Comparison of ENCODE assay signal across 17 cellular contexts in genomic region chr3:9192238-9192637, GRCh38. TPM values are rescaled to one million over a fixed set of nuclear protein-coding genes. Genes with fewer than 3 reads are reported as not detected.
DNase-seq lines count a peak whose midpoint lies in the region; ATAC-seq, FAIRE-seq and TF ChIP-seq lines count a peak whose summit lies in the region.
"Had no signal": no experiment of that assay in that cellular context is flagged by ENCODE, and none has a peak within 500 bp of the region (broad histone marks: within the 10 kb centered on the region; RNA-seq: fewer than 3 reads in every experiment).

No MANE protein-coding gene starts in this region.

- H3K9me3 ChIP-seq in small intestine (ENCODE audit: control insufficient read depth, low read depth), result no peaks in the 10 kb centered on the region

- ATAC-seq in activated T-helper 17 cell treated with anti-CD3 and anti-CD28 coated beads, Interleukin-2, amount 50 U/mL, for 72 hours (replicated peaks), result no peak
- ATAC-seq in GM19328 (IDR thresholded peaks at IDR 0.05; ENCODE audit: unreplicated experiment), result no peak
- ATAC-seq: GM23338 had no signal

- no peaks in the 10 kb centered on the region for H3K4me1 ChIP-seq in small intestine (ENCODE audit: control insufficient read depth in 2 of 2, insufficient read depth in 1 of 2, low read depth in 1 of 2, low read length in 1 of 2)
- H3K4me1 ChIP-seq: BLaER1 treated with 17β-estradiol and CSF1 and Interleukin-3, amounts not matched to agents 10 nM and 100 nM had no signal

- WGBS in small intestine, 3 donors, result 55 to 74% (median 69%) methylated on average over 7 of the region's 7 CpGs

- no peak for TF ChIP-seq CTCF in Calu3 (IDR thresholded peaks at IDR 0.05; ENCODE audit: unreplicated experiment)
- no peak for TF ChIP-seq CTCF in glutamatergic neuron (IDR thresholded peaks at IDR 0.05; ENCODE audit: partially characterized antibody, unreplicated experiment)

- intact Hi-C loops in Calu3 (cut with micrococcal nuclease; ENCODE audit: unreplicated experiment), result no loop called here

- H3K27me3 ChIP-seq in small intestine (ENCODE audit: control insufficient read depth in 2 of 2, insufficient read depth in 2 of 2, low read length in 2 of 2), result no peaks in the 10 kb centered on the region
- H3K27me3 ChIP-seq: BLaER1 treated with 17β-estradiol and CSF1 and Interleukin-3, amounts not matched to agents 10 nM and 100 nM had no signal

- peaks cover 10% of the 10 kb centered on the region for H3K4me1 Mint-ChIP-seq in Calu3 (ENCODE audit: low read depth, unreplicated experiment)
- peaks cover 71% of the 10 kb centered on the region for H3K4me1 Mint-ChIP-seq in glutamatergic neuron (ENCODE audit: low read depth, unreplicated experiment)
- no peaks in the 10 kb centered on the region for H3K4me1 Mint-ChIP-seq in activated T-helper 17 cell treated with anti-CD3 and anti-CD28 coated beads, Interleukin-2, amount 50 U/mL, for 72 hours

- no peaks in the 10 kb centered on the region for H3K9me3 Mint-ChIP-seq in Calu3 (ENCODE audit: low read depth, unreplicated experiment)
- H3K9me3 Mint-ChIP-seq in glutamatergic neuron (ENCODE audit: unreplicated experiment), result peaks cover 21% of the 10 kb centered on the region
- no peaks in the 10 kb centered on the region for H3K9me3 Mint-ChIP-seq in activated T-helper 17 cell treated with anti-CD3 and anti-CD28 coated beads, Interleukin-2, amount 50 U/mL, for 72 hours
- H3K9me3 Mint-ChIP-seq: GM23338 had no signal

- FAIRE-seq in small intestine (lab: Jason Lieb, UNC), result no peak
- FAIRE-seq: GM12892, RCC 7860 had no signal

- no peaks in the 10 kb centered on the region for H3K36me3 ChIP-seq in small intestine (ENCODE audit: control insufficient read depth in 2 of 2, insufficient read depth in 2 of 2, low read length in 2 of 2)
- H3K36me3 ChIP-seq: BLaER1 treated with 17β-estradiol and CSF1 and Interleukin-3, amounts not matched to agents 10 nM and 100 nM had no signal

- no peaks in the 10 kb centered on the region for H3K36me3 Mint-ChIP-seq in Calu3 (ENCODE audit: insufficient read depth, unreplicated experiment)
- H3K36me3 Mint-ChIP-seq in glutamatergic neuron (ENCODE audit: unreplicated experiment), result peaks cover 18% of the 10 kb centered on the region
- H3K36me3 Mint-ChIP-seq in activated T-helper 17 cell treated with anti-CD3 and anti-CD28 coated beads, Interleukin-2, amount 50 U/mL, for 72 hours (ENCODE audit: low read depth), result no peaks in the 10 kb centered on the region

- no peak overlapping the region for H3K4me3 ChIP-seq in small intestine (ENCODE audit: low read depth in 1 of 2, low read length in 2 of 2)
- H3K4me3 ChIP-seq: BLaER1 treated with 17β-estradiol and CSF1 and Interleukin-3, amounts not matched to agents 10 nM and 100 nM; GM23338 had no signal

- H3K27ac ChIP-seq in small intestine (ENCODE audit: low read depth in 1 of 2, low read length in 1 of 2), result no peak overlapping the region
- H3K27ac ChIP-seq: BLaER1 treated with 17β-estradiol and CSF1 and Interleukin-3, amounts not matched to agents 10 nM and 100 nM; KMS-11 had no signal

- no TSS peak for BruUV-seq in Calu3 (replicated peaks; lab: Mats Ljungman, UMichigan)

- CTCF ChIA-PET in Calu3 (lab: Charles Lee), result no interaction called here

- peak overlapping the region; percentile 25 for H3K27ac Mint-ChIP-seq in Calu3 (ENCODE audit: unreplicated experiment)
- H3K27ac Mint-ChIP-seq in glutamatergic neuron (ENCODE audit: unreplicated experiment), result peak overlapping the region; percentile 38
- H3K27ac Mint-ChIP-seq in activated T-helper 17 cell treated with anti-CD3 and anti-CD28 coated beads, Interleukin-2, amount 50 U/mL, for 72 hours, result no peak overlapping the region
- H3K27ac Mint-ChIP-seq: GM23338 had no signal

- H3K4me3 Mint-ChIP-seq in Calu3 (ENCODE audit: low read depth, unreplicated experiment) (no peak overlapping the region), glutamatergic neuron (ENCODE audit: unreplicated experiment) (no peak overlapping the region)
- no peak overlapping the region for H3K4me3 Mint-ChIP-seq in activated T-helper 17 cell treated with anti-CD3 and anti-CD28 coated beads, Interleukin-2, amount 50 U/mL, for 72 hours
- H3K4me3 Mint-ChIP-seq: GM23338 had no signal

- H3K27me3 Mint-ChIP-seq in Calu3 (ENCODE audit: unreplicated experiment) (peaks cover 10% of the 10 kb centered on the region), glutamatergic neuron (ENCODE audit: unreplicated experiment) (peaks cover 22% of the 10 kb centered on the region)
- H3K27me3 Mint-ChIP-seq in activated T-helper 17 cell treated with anti-CD3 and anti-CD28 coated beads, Interleukin-2, amount 50 U/mL, for 72 hours, result peaks cover 12% of the 10 kb centered on the region

- DNase-seq in Calu3 (no peak), HuH-7.5 (ENCODE audit: low spot score) (peak; percentile 47), glutamatergic neuron (no peak), small intestine (peak; percentile 27), DMS79 treated with DMSO at 0.1 percent for 48 hours (lab: John Stamatoyannopoulos, UW) (no peak)
- DNase-seq: GDM1, NCI-H1417 treated with DMSO at 0.1 percent for 48 hours, NCI-H2029 treated with DMSO at 0.1 percent for 48 hours, NCI-H510A treated with DMSO at 0.1 percent for 48 hours, SIG-M5 had no signal

RNA-seq across cellular contexts. Expression of gene SRGAP3, which starts 57.2 kb away (rescaled TPM):
- total RNA-seq in Calu3 (2022) (8.2 and 9.7 TPM in 2 replicates), glutamatergic neuron (ENCODE audit: unreplicated experiment) (197 TPM)
- 1 to 10 TPM in 2 of 3 donors, under 1 TPM in 1; 0.22 to 1.4 (median 1.1) TPM for polyA plus RNA-seq in small intestine
- 1 to 10 TPM in 1 of 2 donors, under 1 TPM in 1; 0.97 to 3.9 TPM for total RNA-seq in activated T-helper 17 cell treated with anti-CD3 and anti-CD28 coated beads, Interleukin-2, amount 50 U/mL, for 72 hours

Comparison
In these comparisons a context has a peak if more than half of its experiments do, and no peak if none do; other contexts are left out.
1. DNase-seq: peak in HuH-7.5 (single experiment) and small intestine (single experiment); none in Calu3 (single experiment), glutamatergic neuron (single experiment) and DMS79 treated with DMSO at 0.1 percent for 48 hours (single experiment).
2. RNA of gene SRGAP3, which starts 57.2 kb away (total RNA-seq): 197 TPM in glutamatergic neuron (single experiment); 8.2 to 9.7 TPM in Calu3 and 0.97 to 3.9 TPM in activated T-helper 17 cell treated with anti-CD3 and anti-CD28 coated beads, Interleukin-2, amount 50 U/mL, for 72 hours; every median in the first group is over 10 times any median in the second.